Comparison of ENCODE assay signal across 12 cellular contexts in genomic region chr17:50835563-50836231, GRCh38. TPM values are rescaled to one million over a fixed set of nuclear protein-coding genes. Genes with fewer than 3 reads are reported as not detected.
DNase-seq lines count a peak whose midpoint lies in the region; ATAC-seq and TF ChIP-seq lines count a peak whose summit lies in the region.
"Had no signal": no experiment of that assay in that cellular context is flagged by ENCODE, and none has a peak within 500 bp of the region (broad histone marks: within the 10 kb centered on the region; RNA-seq: fewer than 3 reads in every experiment).

TSS of gene WFIKKN2 (plus strand) at chr17:50835586. CDS start at chr17:50835938, 352 bp downstream.

- H3K4me2 ChIP-seq in mammary epithelial cell (ENCODE audit: insufficient read depth, low read depth, low read length) = no peak within 1 kb of the TSS

- ATAC-seq in GM19035 (IDR thresholded peaks at IDR 0.05; ENCODE audit: unreplicated experiment) = no peak

- H4K20me1 ChIP-seq in mammary epithelial cell (ENCODE audit: insufficient read depth, low read length) = no peaks in the 10 kb centered on the region

- peak within 1 kb of the TSS; percentile 23 for H2AFZ ChIP-seq in mammary epithelial cell (ENCODE audit: low read depth, low read length)

- no peak for TF ChIP-seq CTCF in mammary epithelial cell (conservative IDR thresholded peaks at IDR 0.05 in 1 of 2, IDR thresholded peaks at IDR 0.05 in 1 of 2; ENCODE audit: extremely low read depth in 1 of 2, insufficient read depth in 1 of 2, low read depth in 1 of 2, low read length in 2 of 2)
- TF ChIP-seq CTCF in suprapubic skin (IDR thresholded peaks at IDR 0.05) = no peak

- WGBS in mammary epithelial cell (ENCODE audit: low coverage, missing lambda C conversion rate) = 69% methylated on average over 31 of the region's 33 CpGs
- 67% methylated on average over 26 of the region's 33 CpGs for WGBS in suprapubic skin

- dilution Hi-C loops in mammary epithelial cell (cut with HindIII; ENCODE audit: low sequenced_read_pairs) = no loop called here

- no peak for TF ChIP-seq POLR2A in suprapubic skin (IDR thresholded peaks at IDR 0.05)

- DNase-seq in NCI-H146 (lab: John Stamatoyannopoulos, UW) (peak; percentile 47), NCI-H146 treated with DMSO at 0.1 percent for 48 hours (lab: John Stamatoyannopoulos, UW; ENCODE audit: unreplicated experiment) (no peak), mammary epithelial cell (no peak), mesenteric fat pad (ENCODE audit: low spot score) (peak; percentile 62), suprapubic skin (ENCODE audit: low spot score in 2 of 2) (peak; percentile 51 to 69), NCI-H2029 treated with DMSO at 0.1 percent for 48 hours (lab: John Stamatoyannopoulos, UW) (no peak)
- no peak for DNase-seq in activated CD4-positive, alpha-beta T cell treated with anti-CD3 and anti-CD28 coated beads, Interleukin-2, amount 50 U/mL, for 4 hours
- DNase-seq: activated CD4-positive, alpha-beta T cell treated with anti-CD3 and anti-CD28 coated beads, Interleukin-2, amount 10 ng/mL, durations not matched to agents 24 days and 14 days; naive thymus-derived CD8-positive, alpha-beta T cell; NCI-H187; SHP77 had no signal

- TF ChIP-seq EP300 in suprapubic skin (IDR thresholded peaks at IDR 0.05) = no peak

- intact Hi-C loops in mammary epithelial cell (cut with micrococcal nuclease) = no loop called here

- H3K36me3 ChIP-seq in mammary epithelial cell (ENCODE audit: insufficient read depth, low read length) = no peaks in the 10 kb centered on the region
- H3K36me3 ChIP-seq in suprapubic skin = no peaks in the 10 kb centered on the region

- H3K9ac ChIP-seq in mammary epithelial cell (ENCODE audit: insufficient read depth, low read length) = no peak within 1 kb of the TSS

- H3K27me3 ChIP-seq in mammary epithelial cell (ENCODE audit: insufficient read depth, low read length) = no peaks in the 10 kb centered on the region
- H3K27me3 ChIP-seq in suprapubic skin = peaks cover 17% of the 10 kb centered on the region

- no peak within 1 kb of the TSS for H3K27ac ChIP-seq in mammary epithelial cell (ENCODE audit: insufficient read depth, low read depth, low read length)
- H3K27ac ChIP-seq in suprapubic skin = no peak within 1 kb of the TSS

- no TSS peak for BruUV-seq in mammary epithelial cell (replicated peaks; lab: Mats Ljungman, UMichigan)

- in situ Hi-C loops in mammary epithelial cell (cut with MboI; ENCODE audit: low sequenced_read_pairs in 2 of 2) = loop anchor here in 1 of 2 donors (25.0 kb wide), 1 partner anchor 327 kb away; the partner anchor contains the start of genes NME1 and NME2

- H3K4me1 ChIP-seq in mammary epithelial cell (ENCODE audit: insufficient read depth, low read length) (no peaks in the 10 kb centered on the region), suprapubic skin (peaks cover 13% of the 10 kb centered on the region)

- H3K79me2 ChIP-seq in mammary epithelial cell (ENCODE audit: insufficient read depth, low read length) = no peaks in the 10 kb centered on the region

- H3K4me3 ChIP-seq in mammary epithelial cell (replicated peaks in 1 of 3; ENCODE audit: insufficient read depth in 1 of 3, low read depth in 2 of 3, low read length in 3 of 3) = no peak within 1 kb of the TSS
- peak within 1 kb of the TSS; percentile 6 for H3K4me3 ChIP-seq in suprapubic skin

- CTCF ChIA-PET in mammary epithelial cell (lab: Charles Lee; ENCODE audit: low non-redundant PET) = no interaction called here

- no peaks in the 10 kb centered on the region for H3K9me3 ChIP-seq in mammary epithelial cell (replicated peaks; ENCODE audit: insufficient read depth, low read length)
- no peaks in the 10 kb centered on the region for H3K9me3 ChIP-seq in suprapubic skin

RNA-seq across cellular contexts. Expression of gene WFIKKN2, which starts in this region (rescaled TPM):
- not detected for total RNA-seq in mammary epithelial cell
- polyA plus RNA-seq in mammary epithelial cell = not detected
- polyA minus RNA-seq in mammary epithelial cell = not detected
- total RNA-seq in mesenteric fat pad = 0.16 TPM
- total RNA-seq in suprapubic skin = under 1 TPM; 0.36 to 0.93 (median 0.65) TPM
- total RNA-seq: activated CD4-positive, alpha-beta T cell treated with anti-CD3 and anti-CD28 coated beads, Interleukin-2, amount 10 ng/mL, durations not matched to agents 24 days and 14 days; naive thymus-derived CD8-positive, alpha-beta T cell had no signal
- polyA plus RNA-seq: naive thymus-derived CD8-positive, alpha-beta T cell had no signal

Comparison
In these comparisons a context has a peak if more than half of its experiments do, and no peak if none do; other contexts are left out.
1. Peak in DNase-seq in mesenteric fat pad; RNA of the gene not detected or under 1 TPM.
2. Peak in DNase-seq and H3K4me3 ChIP-seq in suprapubic skin; RNA of the gene not detected or under 1 TPM.